13 cellular contexts compared by ENCODE assay signal in genomic region chr18:12862874-12863482, GRCh38. TPM values are rescaled to one million over a fixed set of nuclear protein-coding genes. Genes with fewer than 3 reads are reported as not detected.
DNase-seq lines count a peak whose midpoint lies in the region; ATAC-seq and TF ChIP-seq lines count a peak whose summit lies in the region.
"Had no signal": no experiment of that assay in that cellular context is flagged by ENCODE, and none has a peak within 500 bp of the region (broad histone marks: within the 10 kb centered on the region; RNA-seq: fewer than 3 reads in every experiment).

No MANE protein-coding gene starts in this region.

- H3K9ac ChIP-seq in endodermal cell (ENCODE audit: extremely low read depth, low read length, poor library complexity, severe bottlenecking) = no peak overlapping the region
- H3K9ac ChIP-seq in trophoblast cell (ENCODE audit: low read length) = no peak overlapping the region

- CTCF ChIA-PET in activated CD8-positive, alpha-beta memory T cell treated with anti-CD3 and anti-CD28 coated beads, Interleukin-2, amount 10 ng/mL, durations not matched to agents 7 days and 5 days (lab: Charles Lee) = interaction anchor here (0.9 to 1.7 kb wide), 6 partner anchors 8 to 138 kb away, joined by 3 to 5 read pairs (median 3); no protein-coding TSS in a partner anchor

- peak overlapping the region; percentile 24 for H3K4me2 ChIP-seq in trophoblast cell (ENCODE audit: low read length)

- H3K9me3 Mint-ChIP-seq in activated CD8-positive, alpha-beta memory T cell treated with anti-CD3 and anti-CD28 coated beads, Interleukin-2, amount 10 ng/mL, durations not matched to agents 7 days and 5 days (ENCODE audit: low read depth) = no peaks in the 10 kb centered on the region
- H3K9me3 Mint-ChIP-seq in endodermal cell = no peaks in the 10 kb centered on the region
- H3K9me3 Mint-ChIP-seq in chondrocyte (ENCODE audit: low read depth) = no peaks in the 10 kb centered on the region
- H3K9me3 Mint-ChIP-seq: activated naive CD8-positive, alpha-beta T cell treated with anti-CD3 and anti-CD28 coated beads, Interleukin-2, amount 50 U/mL, for 24 hours had no signal

- no peak overlapping the region for H2BK5ac ChIP-seq in trophoblast cell (ENCODE audit: low read depth, low read length, poor library complexity)

- H2BK120ac ChIP-seq in trophoblast cell (ENCODE audit: insufficient read depth, low read length, poor library complexity) = peak overlapping the region; percentile 86

- H2BK12ac ChIP-seq in trophoblast cell (ENCODE audit: low read length) = no peak overlapping the region

- H3K4me3 Mint-ChIP-seq in activated CD8-positive, alpha-beta memory T cell treated with anti-CD3 and anti-CD28 coated beads, Interleukin-2, amount 10 ng/mL, durations not matched to agents 7 days and 5 days = no peak overlapping the region
- H3K4me3 Mint-ChIP-seq in endodermal cell (no peak overlapping the region), chondrocyte (ENCODE audit: unreplicated experiment) (no peak overlapping the region)
- H3K4me3 Mint-ChIP-seq: activated naive CD8-positive, alpha-beta T cell treated with anti-CD3 and anti-CD28 coated beads, Interleukin-2, amount 50 U/mL, for 24 hours had no signal

- H3K36me3 ChIP-seq in endodermal cell (ENCODE audit: control insufficient read depth, insufficient read depth, low read length) (no peaks in the 10 kb centered on the region), trophoblast cell (ENCODE audit: control insufficient read depth in 1 of 2, insufficient read depth in 2 of 2, low read length in 2 of 2) (no peaks in the 10 kb centered on the region)
- H3K36me3 ChIP-seq: left ventricle myocardium inferior had no signal

- H3K79me1 ChIP-seq in trophoblast cell (ENCODE audit: low read length) = no peaks in the 10 kb centered on the region

- no peak overlapping the region for H4K12ac ChIP-seq in trophoblast cell (ENCODE audit: low read depth, low read length)

- H3K4me1 Mint-ChIP-seq in activated CD8-positive, alpha-beta memory T cell treated with anti-CD3 and anti-CD28 coated beads, Interleukin-2, amount 10 ng/mL, durations not matched to agents 7 days and 5 days = peaks cover 53% of the 10 kb centered on the region
- H3K4me1 Mint-ChIP-seq in endodermal cell = peaks cover 15% of the 10 kb centered on the region
- H3K4me1 Mint-ChIP-seq in chondrocyte (ENCODE audit: low read depth) = peaks cover 21% of the 10 kb centered on the region

- peak overlapping the region; percentile 68 for H3K27ac Mint-ChIP-seq in activated CD8-positive, alpha-beta memory T cell treated with anti-CD3 and anti-CD28 coated beads, Interleukin-2, amount 10 ng/mL, durations not matched to agents 7 days and 5 days
- H3K27ac Mint-ChIP-seq in endodermal cell = peak overlapping the region; percentile 83
- no peak overlapping the region for H3K27ac Mint-ChIP-seq in chondrocyte (ENCODE audit: unreplicated experiment)
- H3K27ac Mint-ChIP-seq: activated naive CD8-positive, alpha-beta T cell treated with anti-CD3 and anti-CD28 coated beads, Interleukin-2, amount 50 U/mL, for 24 hours had no signal

- H3K14ac ChIP-seq in trophoblast cell (ENCODE audit: low read length) = no peak overlapping the region

- H3K4me3 ChIP-seq in LNCaP clone FGC (ENCODE audit: low read depth, low read length) = peak overlapping the region; percentile 12
- no peak overlapping the region for H3K4me3 ChIP-seq in endodermal cell (ENCODE audit: low read length)
- H3K4me3 ChIP-seq in trophoblast cell (ENCODE audit: low read depth, low read length) = no peak overlapping the region
- H3K4me3 ChIP-seq: left ventricle myocardium inferior had no signal

- H4K8ac ChIP-seq in trophoblast cell (ENCODE audit: low read depth, low read length) = no peak overlapping the region

- no peaks in the 10 kb centered on the region for H3K4me1 ChIP-seq in endodermal cell (ENCODE audit: control insufficient read depth, insufficient read depth, low read length)
- H3K4me1 ChIP-seq in trophoblast cell (ENCODE audit: control insufficient read depth in 1 of 2, insufficient read depth in 2 of 2, low read length in 2 of 2) = peaks cover 0 to 5% of the 10 kb centered on the region in 2 experiments

- no peak for DNase-seq in activated CD8-positive, alpha-beta memory T cell treated with anti-CD3 and anti-CD28 coated beads, Interleukin-2, amount 10 ng/mL, durations not matched to agents 7 days and 5 days
- no peak for DNase-seq in activated CD8-positive, alpha-beta memory T cell treated with anti-CD3 and anti-CD28 coated beads, Interleukin-2, amount 50 U/mL, for 48 hours
- peak; percentile 50 for DNase-seq in LNCaP clone FGC (ENCODE audit: low read depth)
- peak; percentile 61 for DNase-seq in endodermal cell
- DNase-seq in trophoblast cell = no peak
- DNase-seq in foreskin melanocyte = no peak
- DNase-seq in chondrocyte (ENCODE audit: low spot score) = no peak
- DNase-seq: activated naive CD8-positive, alpha-beta T cell treated with anti-CD3 and anti-CD28 coated beads, Interleukin-2, amount 50 U/mL, for 24 hours; erythroblast; left ventricle myocardium inferior; NCI-H446; right cardiac atrium had no signal

- H3K9me3 ChIP-seq in endodermal cell (ENCODE audit: control insufficient read depth, low read length) (no peaks in the 10 kb centered on the region), trophoblast cell (ENCODE audit: insufficient read depth, low read depth, low read length) (no peaks in the 10 kb centered on the region)
- H3K9me3 ChIP-seq: left ventricle myocardium inferior had no signal

- 88% methylated on average over 2 of the region's 2 CpGs; no CpG with 5 or more reads in 1 of the 2 experiments for WGBS in endodermal cell (ENCODE audit: insufficient coverage in 1 of 2, insufficient read length in 1 of 2), 2 experiments
- WGBS in trophoblast cell (ENCODE audit: extremely low coverage, insufficient coverage, insufficient read length) = no CpG with 5 or more reads among the region's 2 CpGs

- no peaks in the 10 kb centered on the region for H3K27me3 ChIP-seq in endodermal cell (ENCODE audit: control insufficient read depth, insufficient read depth, low read length, poor library complexity, severe bottlenecking)
- H3K27me3 ChIP-seq in trophoblast cell (ENCODE audit: insufficient read depth, low read length) = no peaks in the 10 kb centered on the region

- TF ChIP-seq CTCF in LNCaP clone FGC (IDR thresholded peaks at IDR 0.05; ENCODE audit: control insufficient read depth, extremely low read depth, insufficient read depth) = no peak
- no peak for TF ChIP-seq CTCF in endodermal cell (conservative IDR thresholded peaks at IDR 0.05)
- no peak for TF ChIP-seq CTCF in chondrocyte (IDR thresholded peaks at IDR 0.05)

- no peak overlapping the region for H2AFZ ChIP-seq in trophoblast cell (ENCODE audit: insufficient read depth, low read length, poor library complexity)

- H3K79me2 ChIP-seq in trophoblast cell (ENCODE audit: control insufficient read depth, insufficient read depth, low read length, poor library complexity) = peaks cover 2% of the 10 kb centered on the region

- no peak overlapping the region for H3K23ac ChIP-seq in trophoblast cell (ENCODE audit: low read length)

- peaks cover 21% of the 10 kb centered on the region for H3K36me3 Mint-ChIP-seq in activated CD8-positive, alpha-beta memory T cell treated with anti-CD3 and anti-CD28 coated beads, Interleukin-2, amount 10 ng/mL, durations not matched to agents 7 days and 5 days
- H3K36me3 Mint-ChIP-seq in endodermal cell (ENCODE audit: low read depth) = peaks cover 10% of the 10 kb centered on the region
- no peaks in the 10 kb centered on the region for H3K36me3 Mint-ChIP-seq in chondrocyte (ENCODE audit: low read depth)

- H3K27ac ChIP-seq in endodermal cell (ENCODE audit: low read depth, low read length) (peak overlapping the region; percentile 6), trophoblast cell (ENCODE audit: low read depth, low read length) (peak overlapping the region; percentile 49)
- H3K27ac ChIP-seq: left ventricle myocardium inferior had no signal

- H2AK5ac ChIP-seq in trophoblast cell (ENCODE audit: low read length) = peak overlapping the region; percentile 46

- no peak overlapping the region for H3K4ac ChIP-seq in trophoblast cell (ENCODE audit: low read depth, low read length)

- peak overlapping the region; percentile 56 for H3K18ac ChIP-seq in trophoblast cell (ENCODE audit: low read length)

- no peak for ATAC-seq in activated CD8-positive, alpha-beta memory T cell treated with anti-CD3 and anti-CD28 coated beads, Interleukin-2, amount 10 ng/mL, durations not matched to agents 7 days and 5 days
- no peak for ATAC-seq in GM18867 (IDR thresholded peaks at IDR 0.05; ENCODE audit: unreplicated experiment)
- ATAC-seq: activated naive CD8-positive, alpha-beta T cell treated with anti-CD3 and anti-CD28 coated beads, Interleukin-2, amount 50 U/mL, for 24 hours; right cardiac atrium had no signal

- no peaks in the 10 kb centered on the region for H3K27me3 Mint-ChIP-seq in activated CD8-positive, alpha-beta memory T cell treated with anti-CD3 and anti-CD28 coated beads, Interleukin-2, amount 10 ng/mL, durations not matched to agents 7 days and 5 days
- no peaks in the 10 kb centered on the region for H3K27me3 Mint-ChIP-seq in endodermal cell (ENCODE audit: insufficient read depth)
- no peaks in the 10 kb centered on the region for H3K27me3 Mint-ChIP-seq in chondrocyte (ENCODE audit: low read depth)
- H3K27me3 Mint-ChIP-seq: activated naive CD8-positive, alpha-beta T cell treated with anti-CD3 and anti-CD28 coated beads, Interleukin-2, amount 50 U/mL, for 24 hours had no signal

- H4K91ac ChIP-seq in trophoblast cell (ENCODE audit: low read depth, low read length) = peak overlapping the region; percentile 4

RNA-seq across cellular contexts. Expression of gene PTPN2, which starts 21.1 kb away (rescaled TPM):
- 10 to 100 TPM; 65.4 to 82.7 TPM for total RNA-seq in activated CD8-positive, alpha-beta memory T cell treated with anti-CD3 and anti-CD28 coated beads, Interleukin-2, amount 10 ng/mL, durations not matched to agents 7 days and 5 days
- total RNA-seq in endodermal cell (10 to 100 TPM; 47.3 to 48.5 TPM), chondrocyte (21.9 to 29.0 TPM (median 22.2 TPM) in 3 replicates)
- 27.7 TPM for polyA plus RNA-seq in endodermal cell (2013, experiment 1 of 2)
- 25.6 TPM for polyA plus RNA-seq in endodermal cell (2013, experiment 2 of 2)
- 23.3 and 26.4 TPM in 2 replicates for polyA plus RNA-seq in trophoblast cell (2013)

Comparison
In these comparisons a context has a peak if more than half of its experiments do, and no peak if none do; other contexts are left out.
1. DNase-seq: peak in LNCaP clone FGC (single experiment) and endodermal cell (single experiment); none in activated CD8-positive, alpha-beta memory T cell treated with anti-CD3 and anti-CD28 coated beads, Interleukin-2, amount 10 ng/mL, durations not matched to agents 7 days and 5 days (single experiment), activated CD8-positive, alpha-beta memory T cell treated with anti-CD3 and anti-CD28 coated beads, Interleukin-2, amount 50 U/mL, for 48 hours (single experiment), trophoblast cell (0 of 2), foreskin melanocyte (single experiment) and chondrocyte (single experiment).